Comparison of ENCODE assay signal across 20 cellular contexts in genomic region chr14:90439874-90440442, GRCh38. TPM values are rescaled to one million over a fixed set of nuclear protein-coding genes. Genes with fewer than 3 reads are reported as not detected.
DNase-seq lines count a peak whose midpoint lies in the region; ATAC-seq and TF ChIP-seq lines count a peak whose summit lies in the region.
"Had no signal": no experiment of that assay in that cellular context is flagged by ENCODE, and none has a peak within 500 bp of the region (broad histone marks: within the 10 kb centered on the region; RNA-seq: fewer than 3 reads in every experiment).

No MANE protein-coding gene starts in this region.

- no peak overlapping the region for H2AFZ ChIP-seq in mesenchymal stem cell (ENCODE audit: low read depth, low read length)

- H3K4me1 Mint-ChIP-seq in MCF 10A (ENCODE audit: insufficient read depth, unreplicated experiment) = peaks cover 19% of the 10 kb centered on the region
- peaks cover 0 to 5% (median 0%) of the 10 kb centered on the region in 4 donors for H3K4me1 Mint-ChIP-seq in CD4-positive, alpha-beta memory T cell
- H3K4me1 Mint-ChIP-seq: immature natural killer cell had no signal

- H3K4me3 Mint-ChIP-seq in MCF 10A (ENCODE audit: unreplicated experiment) = no peak overlapping the region
- peak overlapping the region in 1 of 8 donors; percentile 15 for H3K4me3 Mint-ChIP-seq in CD4-positive, alpha-beta memory T cell
- H3K4me3 Mint-ChIP-seq: immature natural killer cell had no signal

- H3K23ac ChIP-seq in mesenchymal stem cell (ENCODE audit: low read length in 2 of 2) = no peak overlapping the region

- TF ChIP-seq CTCF in MCF 10A (IDR thresholded peaks at IDR 0.05; ENCODE audit: unreplicated experiment) = no peak

- H3K9me3 Mint-ChIP-seq in MCF 10A (ENCODE audit: unreplicated experiment) = no peaks in the 10 kb centered on the region
- no peaks in the 10 kb centered on the region for H3K9me3 Mint-ChIP-seq in CD4-positive, alpha-beta memory T cell
- H3K9me3 Mint-ChIP-seq: immature natural killer cell had no signal

- H3K79me1 ChIP-seq in mesenchymal stem cell (replicated peaks; ENCODE audit: low read length, poor library complexity, severe bottlenecking) = no peaks in the 10 kb centered on the region

- H3K9me3 ChIP-seq in esophagus (ENCODE audit: control insufficient read depth in 2 of 2, insufficient read depth in 1 of 2, low read depth in 1 of 2, low read length in 1 of 2) = no peaks in the 10 kb centered on the region
- H3K9me3 ChIP-seq in right cardiac atrium (ENCODE audit: control insufficient read depth, low read length) = no peaks in the 10 kb centered on the region
- H3K9me3 ChIP-seq in CD4-positive, alpha-beta memory T cell (ENCODE audit: control insufficient read depth in 1 of 2, low read length in 2 of 2) = no peaks in the 10 kb centered on the region
- H3K9me3 ChIP-seq in mesenchymal stem cell (ENCODE audit: control insufficient read depth, low read length) = no peaks in the 10 kb centered on the region
- H3K9me3 ChIP-seq: ascending aorta, vagina had no signal

- no peak overlapping the region for H3K4me2 ChIP-seq in mesenchymal stem cell (ENCODE audit: low read length, poor library complexity, severe bottlenecking)

- intact Hi-C loops in MCF 10A (cut with micrococcal nuclease) = no loop called here
- intact Hi-C loops in right cardiac atrium (cut with DNase I) = no loop called here
- intact Hi-C loops in CD4-positive, alpha-beta memory T cell (cut with micrococcal nuclease) = no loop called here

- no peak overlapping the region for H4K91ac ChIP-seq in mesenchymal stem cell (ENCODE audit: low read length)

- H2BK15ac ChIP-seq in mesenchymal stem cell (ENCODE audit: low read depth, poor library complexity, severe bottlenecking) = no peak overlapping the region

- no peak overlapping the region for H4K8ac ChIP-seq in mesenchymal stem cell (ENCODE audit: low read length)

- no peak overlapping the region for H2BK120ac ChIP-seq in mesenchymal stem cell (ENCODE audit: low read depth, low read length)

- H3K4me1 ChIP-seq in esophagus (ENCODE audit: control insufficient read depth in 2 of 2, insufficient read depth in 2 of 2, low read length in 1 of 2) (peaks cover 9 to 16% of the 10 kb centered on the region in 2 donors), right cardiac atrium (ENCODE audit: control insufficient read depth, insufficient read depth, low read length) (no peaks in the 10 kb centered on the region), mesenchymal stem cell (ENCODE audit: control insufficient read depth, insufficient read depth, low read depth, low read length) (no peaks in the 10 kb centered on the region)
- no peaks in the 10 kb centered on the region for H3K4me1 ChIP-seq in CD4-positive, alpha-beta memory T cell (ENCODE audit: insufficient read depth, low read length)
- H3K4me1 ChIP-seq: ascending aorta had no signal

- CTCF ChIA-PET in MCF 10A (lab: Yijun Ruan, JAX) = no interaction called here
- CTCF ChIA-PET in CD4-positive, alpha-beta memory T cell (lab: Charles Lee; ENCODE audit: partially characterized antibody) = no interaction called here

- BruUV-seq in MCF 10A (replicated peaks; lab: Mats Ljungman, UMichigan) = no TSS peak

- no peak overlapping the region for H3K14ac ChIP-seq in mesenchymal stem cell (ENCODE audit: low read length in 2 of 2)

- POLR2A ChIA-PET in MCF 10A (lab: Yijun Ruan, JAX) = interaction anchor here (0.6 kb wide), 1 partner anchor 13 kb away, joined by 4 read pairs; no protein-coding TSS in a partner anchor
- POLR2A ChIA-PET in CD4-positive, alpha-beta memory T cell (lab: Charles Lee; ENCODE audit: partially characterized antibody) = no interaction called here

- no peak overlapping the region for H3K9ac ChIP-seq in mesenchymal stem cell (ENCODE audit: low read length)

- in situ Hi-C loops in T47D (cut with HindIII; ENCODE audit: low pct_unique_long_range_greater_than_20kb, low sequenced_read_pairs) = no loop called here

- no peak overlapping the region for H3K18ac ChIP-seq in mesenchymal stem cell (ENCODE audit: low read depth in 1 of 2, low read length in 2 of 2)

- H3K36me3 Mint-ChIP-seq in MCF 10A (ENCODE audit: insufficient read depth, unreplicated experiment) = peaks cover 7% of the 10 kb centered on the region
- no peaks in the 10 kb centered on the region for H3K36me3 Mint-ChIP-seq in CD4-positive, alpha-beta memory T cell
- H3K36me3 Mint-ChIP-seq: immature natural killer cell had no signal

- H3K27ac ChIP-seq in esophagus (ENCODE audit: low read depth in 2 of 2, low read length in 1 of 2) = peak overlapping the region; percentile 8 to 69
- H3K27ac ChIP-seq in right cardiac atrium (ENCODE audit: low read length) = no peak overlapping the region
- H3K27ac ChIP-seq in CD4-positive, alpha-beta memory T cell (ENCODE audit: low read depth, low read length) = no peak overlapping the region
- no peak overlapping the region for H3K27ac ChIP-seq in mesenchymal stem cell (ENCODE audit: low read length, poor library complexity, severe bottlenecking)
- H3K27ac ChIP-seq: ascending aorta, vagina, WERI-Rb-1 had no signal

- H3K27me3 Mint-ChIP-seq in MCF 10A (ENCODE audit: insufficient read depth, unreplicated experiment) = no peaks in the 10 kb centered on the region
- H3K27me3 Mint-ChIP-seq in CD4-positive, alpha-beta memory T cell = peaks cover 0 to 13% of the 10 kb centered on the region in 2 donors

- no peak overlapping the region for H3K4ac ChIP-seq in mesenchymal stem cell (ENCODE audit: low read depth in 1 of 2, low read length in 2 of 2)

- WGBS in esophagus, 2 donors = 58 to 62% methylated on average over 6 of the region's 6 CpGs
- WGBS in right cardiac atrium = 63% methylated on average over 6 of the region's 6 CpGs
- WGBS in mesenchymal stem cell = 46% methylated on average over 6 of the region's 6 CpGs

- no peak for ATAC-seq in right cardiac atrium
- ATAC-seq: Panc1; stimulated activated naive CD8-positive, alpha-beta T cell treated with anti-CD3 and anti-CD28 coated beads, Interleukin-15, Interleukin-2, amounts not matched to agents 100 U/mL and 50 U/mL, for 24 hours had no signal

- H3K4me3 ChIP-seq in esophagus (ENCODE audit: low read depth in 1 of 2, low read length in 2 of 2) (no peak overlapping the region), right cardiac atrium (ENCODE audit: low read length) (no peak overlapping the region), mesenchymal stem cell (ENCODE audit: insufficient read depth in 1 of 2, low read depth in 1 of 2, low read length in 2 of 2) (no peak overlapping the region)
- H3K4me3 ChIP-seq in CD4-positive, alpha-beta memory T cell (ENCODE audit: low read length in 2 of 2) = no peak overlapping the region
- H3K4me3 ChIP-seq: ascending aorta, skin epidermis, vagina had no signal

- H3K27me3 ChIP-seq in esophagus (ENCODE audit: control insufficient read depth in 1 of 2, insufficient read depth in 2 of 2, low read length in 2 of 2) = no peaks in the 10 kb centered on the region
- no peaks in the 10 kb centered on the region for H3K27me3 ChIP-seq in right cardiac atrium (ENCODE audit: control insufficient read depth, insufficient read depth)
- H3K27me3 ChIP-seq in CD4-positive, alpha-beta memory T cell (ENCODE audit: insufficient read depth, low read length) = no peaks in the 10 kb centered on the region
- H3K27me3 ChIP-seq in mesenchymal stem cell (ENCODE audit: control insufficient read depth in 1 of 2, insufficient read depth in 1 of 2, low read length in 2 of 2) = peaks cover 20 to 26% of the 10 kb centered on the region in 2 experiments
- H3K27me3 ChIP-seq: ascending aorta, vagina had no signal

- DNase-seq in T47D (ENCODE audit: low read depth in 1 of 2, low spot score in 1 of 2) = peak; percentile 32
- no peak for DNase-seq in MCF 10A (ENCODE audit: unreplicated experiment)
- DNase-seq in NCI-H2227 (lab: John Stamatoyannopoulos, UW; ENCODE audit: unreplicated experiment) = peak; percentile 54
- no peak for DNase-seq in right cardiac atrium
- no peak for DNase-seq in CD4-positive, alpha-beta memory T cell
- DNase-seq in stimulated activated CD4-positive, alpha-beta T cell treated with anti-CD3 and anti-CD28 coated beads, Interleukin-1b, Interleukin-23, amount 100 ng/mL, for 48 hours = no peak
- DNase-seq in mesenchymal stem cell = no peak
- DNase-seq: activated CD8-positive, alpha-beta memory T cell treated with anti-CD3 and anti-CD28 coated beads for 24 hours; activated effector memory CD4-positive, alpha-beta T cell treated with Interleukin-2 at 50 U/mL for 16 hours; dermis blood vessel endothelial cell; immature natural killer cell; mesendoderm; NCI-H226; stimulated activated naive CD8-positive, alpha-beta T cell treated with anti-CD3 and anti-CD28 coated beads, Interleukin-15, Interleukin-2, amounts not matched to agents 100 U/mL and 50 U/mL, for 24 hours; WERI-Rb-1 had no signal

- H2BK5ac ChIP-seq in mesenchymal stem cell (ENCODE audit: low read depth, low read length, poor library complexity, severe bottlenecking) = no peak overlapping the region

- no peak overlapping the region for H3K27ac Mint-ChIP-seq in MCF 10A (ENCODE audit: low read depth, unreplicated experiment)
- H3K27ac Mint-ChIP-seq in CD4-positive, alpha-beta memory T cell = peak overlapping the region in 1 of 7 donors; percentile 46
- H3K27ac Mint-ChIP-seq: immature natural killer cell had no signal

- no peak overlapping the region for H2BK12ac ChIP-seq in mesenchymal stem cell (ENCODE audit: low read length in 2 of 2)

- H2AK5ac ChIP-seq in mesenchymal stem cell (ENCODE audit: low read length, severe bottlenecking) = no peak overlapping the region

- H3K36me3 ChIP-seq in esophagus (ENCODE audit: control insufficient read depth in 2 of 2, insufficient read depth in 2 of 2, low read length in 1 of 2) (no peaks in the 10 kb centered on the region), mesenchymal stem cell (ENCODE audit: control insufficient read depth in 1 of 2, insufficient read depth in 2 of 2, low read depth in 1 of 2, low read length in 2 of 2) (no peaks in the 10 kb centered on the region)
- no peaks in the 10 kb centered on the region for H3K36me3 ChIP-seq in CD4-positive, alpha-beta memory T cell (ENCODE audit: insufficient read depth, low read length)
- H3K36me3 ChIP-seq: ascending aorta, vagina, WERI-Rb-1 had no signal

RNA-seq across cellular contexts. Expression of gene CALM1, which starts 43.1 kb away (rescaled TPM):
- total RNA-seq in MCF 10A (2022) = 122 and 140 TPM in 2 replicates
- polyA plus RNA-seq in esophagus = 100 to 1,000 TPM; 487 to 518 TPM
- 100 to 1,000 TPM; 381 to 508 (median 445) TPM for total RNA-seq in right cardiac atrium
- polyA plus RNA-seq in right cardiac atrium = 301 TPM
- 100 to 1,000 TPM; 693 to 698 TPM for total RNA-seq in CD4-positive, alpha-beta memory T cell
- polyA plus RNA-seq in CD4-positive, alpha-beta memory T cell = 1,000 to 10,000 TPM; 2,724 to 3,289 TPM
- polyA plus RNA-seq in mesenchymal stem cell (2013, experiment 1 of 2) = 356 TPM
- 364 TPM for polyA plus RNA-seq in mesenchymal stem cell (2013, experiment 2 of 2)

Comparison
In these comparisons a context has a peak if more than half of its experiments do, and no peak if none do; other contexts are left out.
1. DNase-seq: peak in T47D (2 of 2) and NCI-H2227 (single experiment); none in MCF 10A (single experiment), right cardiac atrium (0 of 3), CD4-positive, alpha-beta memory T cell (0 of 5), stimulated activated CD4-positive, alpha-beta T cell treated with anti-CD3 and anti-CD28 coated beads, Interleukin-1b, Interleukin-23, amount 100 ng/mL, for 48 hours (single experiment) and mesenchymal stem cell (single experiment).
2. H3K27ac ChIP-seq: peak in esophagus (2 of 2); none in right cardiac atrium (single experiment), CD4-positive, alpha-beta memory T cell (single experiment) and mesenchymal stem cell (single experiment).